ENCODE assay signal across 30 cellular contexts in genomic region chr14:82230748-82231147, GRCh38.
"Had no signal": no experiment of that assay in that cellular context is flagged by ENCODE, and none has a peak within 500 bp of the region (broad histone marks: within the 10 kb centered on the region; RNA-seq: fewer than 3 reads in every experiment).

No MANE protein-coding gene starts in this region.

- DNase-seq: activated CD4-positive, alpha-beta memory T cell treated with anti-CD3 and anti-CD28 coated beads for 36 hours; activated CD4-positive, alpha-beta T cell treated with anti-CD3 and anti-CD28 coated beads for 36 hours; activated CD4-positive, alpha-beta T cell treated with anti-CD3 and anti-CD28 coated beads, Interleukin-2, amount 10 ng/mL, durations not matched to agents 24 days and 14 days; activated CD4-positive, CD25-positive, alpha-beta regulatory T cell; activated CD4-positive, CD25-positive, alpha-beta regulatory T cell treated with anti-CD3 and anti-CD28 coated beads, Interleukin-2, amount 50 U/mL, for 72 hours; activated CD8-positive, alpha-beta memory T cell treated with anti-CD3 and anti-CD28 coated beads, Interleukin-2, amount 10 ng/mL, durations not matched to agents 7 days and 5 days; activated CD8-positive, alpha-beta memory T cell treated with anti-CD3 and anti-CD28 coated beads, Interleukin-2, amount 50 U/mL, for 4 hours; activated CD8-positive, alpha-beta T cell treated with anti-CD3 and anti-CD28 coated beads, Interleukin-2, amount 10 ng/mL, durations not matched to agents 7 days and 5 days; activated effector memory CD4-positive, alpha-beta T cell treated with anti-CD3 and anti-CD28 coated beads, Interleukin-2, amount 50 U/mL, for 16 hours; activated naive CD4-positive, alpha-beta T cell treated with anti-CD3 and anti-CD28 coated beads for 36 hours; activated naive CD8-positive, alpha-beta T cell treated with anti-CD3 and anti-CD28 coated beads for 36 hours; activated naive CD8-positive, alpha-beta T cell treated with anti-CD3 and anti-CD28 coated beads, Interleukin-2, amount 50 U/mL, for 24 hours; activated T-cell treated with anti-CD3 and anti-CD28 coated beads, Interleukin-2, amount 50 U/mL, for 1 hour; activated T-cell treated with anti-CD3 and anti-CD28 coated beads, Interleukin-2, amount 50 U/mL, for 48 hours; adrenal gland; amygdala; aorta; body of pancreas; caudate nucleus; colonic mucosa; effector CD8-positive, alpha-beta T cell; esophagus squamous epithelium; foreskin melanocyte; head of caudate nucleus; hippocampal formation; T1000 had no signal

- H3K36me3 ChIP-seq: adrenal gland, colonic mucosa, esophagus squamous epithelium, gastroesophageal sphincter had no signal

- H3K4me1 ChIP-seq: adrenal gland, body of pancreas, colonic mucosa, esophagus squamous epithelium, gastroesophageal sphincter had no signal

- H3K4me3 ChIP-seq: adrenal gland, body of pancreas, colonic mucosa, esophagus squamous epithelium, gastroesophageal sphincter had no signal

- H3K27me3 ChIP-seq: adrenal gland, body of pancreas, colonic mucosa, esophagus squamous epithelium, gastroesophageal sphincter had no signal

- H3K9me3 ChIP-seq: adrenal gland, body of pancreas, colonic mucosa, esophagus squamous epithelium, gastroesophageal sphincter had no signal

- FAIRE-seq: endometrium, endothelial cell of umbilical vein had no signal

- ATAC-seq: activated CD4-positive, alpha-beta T cell treated with anti-CD3 and anti-CD28 coated beads for 36 hours; activated CD8-positive, alpha-beta memory T cell treated with anti-CD3 and anti-CD28 coated beads, Interleukin-2, amount 10 ng/mL, durations not matched to agents 7 days and 5 days; activated CD8-positive, alpha-beta T cell treated with anti-CD3 and anti-CD28 coated beads, Interleukin-2, amount 10 ng/mL, durations not matched to agents 7 days and 5 days; activated naive CD8-positive, alpha-beta T cell treated with anti-CD3 and anti-CD28 coated beads, Interleukin-2, amount 50 U/mL, for 24 hours; body of pancreas; gastroesophageal sphincter had no signal

- H3K27ac ChIP-seq: adrenal gland, body of pancreas, colonic mucosa, epithelial cell of prostate, esophagus squamous epithelium, gastroesophageal sphincter had no signal
